Comparison of ENCODE assay signal across 8 cellular contexts in genomic region chr2:191677091-191677645, GRCh38. TPM values are rescaled to one million over a fixed set of nuclear protein-coding genes. Genes with fewer than 3 reads are reported as not detected.
A peak's percentile ranks its signal among the peaks of the same experiment; 100 is the strongest.
DNase-seq lines count a peak whose midpoint lies in the region; ATAC-seq and TF ChIP-seq lines count a peak whose summit lies in the region.

No MANE protein-coding gene starts in this region.

- peak overlapping the region; percentile 72 for H3K4me2 ChIP-seq in parathyroid adenoma (ENCODE audit: low read length)

- no peak for TF ChIP-seq CTCF in parathyroid adenoma (IDR thresholded peaks at IDR 0.05)

- H3K36me3 ChIP-seq in parathyroid adenoma (ENCODE audit: control insufficient read depth, insufficient read depth, low read length): no peaks in the 10 kb centered on the region

- ATAC-seq in HG02852 (IDR thresholded peaks at IDR 0.05; ENCODE audit: unreplicated experiment) (peak; percentile 31), Right ventricle myocardium superior (ENCODE audit: poor library complexity) (peak; percentile 40)

- H3K9ac ChIP-seq in parathyroid adenoma: no peak overlapping the region

- H2AFZ ChIP-seq in parathyroid adenoma: peak overlapping the region; percentile 77

- intact Hi-C loops in Right ventricle myocardium superior (cut with DNase I): no loop called here

- peak overlapping the region; percentile 96 for H3K4me3 ChIP-seq in parathyroid adenoma (ENCODE audit: low read depth, low read length)

- DNase-seq in activated T-cell treated with anti-CD3 and anti-CD28 coated beads for 24 hours (ENCODE audit: low read depth) (peak; percentile 36), NCI-H774 (lab: John Stamatoyannopoulos, UW) (peak; percentile 27), Right ventricle myocardium superior (peak; percentile 47), GOT3 (lab: John Stamatoyannopoulos, UW) (no peak)
- DNase-seq in activated T-cell treated with anti-CD3 and anti-CD28 coated beads, Interleukin-2, amount 50 U/mL, for 48 hours: no peak
- peak; percentile 25 for DNase-seq in activated gamma-delta T cell treated with anti-CD3 and anti-CD28 coated beads, Interleukin-2, amount 50 U/mL, for 16 hours (ENCODE audit: low read depth)

- peak overlapping the region; percentile 79 for H3K27ac ChIP-seq in parathyroid adenoma

- no peaks in the 10 kb centered on the region for H3K4me1 ChIP-seq in parathyroid adenoma

- no peaks in the 10 kb centered on the region for H3K27me3 ChIP-seq in parathyroid adenoma (ENCODE audit: control insufficient read depth, insufficient read depth, low read length)

- H3K9me3 ChIP-seq in parathyroid adenoma (ENCODE audit: control insufficient read depth, low read length): no peaks in the 10 kb centered on the region

- H3K79me2 ChIP-seq in parathyroid adenoma: no peaks in the 10 kb centered on the region

RNA-seq across cellular contexts. Expression of gene NABP1, which starts 0.8 kb away (rescaled TPM):
- 3.7 TPM for total RNA-seq in Right ventricle myocardium superior

Comparison
In these comparisons a context has a peak if more than half of its experiments do, and no peak if none do; other contexts are left out.
1. DNase-seq: peak in activated T-cell treated with anti-CD3 and anti-CD28 coated beads for 24 hours (single experiment), NCI-H774 (single experiment), activated gamma-delta T cell treated with anti-CD3 and anti-CD28 coated beads, Interleukin-2, amount 50 U/mL, for 16 hours (single experiment) and Right ventricle myocardium superior (single experiment); none in activated T-cell treated with anti-CD3 and anti-CD28 coated beads, Interleukin-2, amount 50 U/mL, for 48 hours (0 of 2) and GOT3 (single experiment).